ENCODE assay signal across 7 cellular contexts in genomic region chr7:137968339-137968738, GRCh38. TPM values are rescaled to one million over a fixed set of nuclear protein-coding genes. Genes with fewer than 3 reads are reported as not detected.
DNase-seq lines count a peak whose midpoint lies in the region; ATAC-seq, FAIRE-seq and TF ChIP-seq lines count a peak whose summit lies in the region.
"Not testable (repeated sequence)": the region's sequence is repeated elsewhere in the genome, so short reads cannot be mapped to it uniquely, and the experiment has no call there.

No MANE protein-coding gene starts in this region.

- H3K27ac Mint-ChIP-seq in Caco-2 (ENCODE audit: unreplicated experiment) (peak overlapping the region; percentile 81), osteocyte (ENCODE audit: unreplicated experiment) (peak overlapping the region; percentile 87)

- not testable (repeated sequence) for H3K4me2 ChIP-seq in endothelial cell of umbilical vein (ENCODE audit: insufficient read depth, low read length)
- peak overlapping the region; percentile 67 for H3K4me2 ChIP-seq in HepG2 (ENCODE audit: low read depth, low read length)

- H3K4me3 ChIP-seq in Caco-2 (ENCODE audit: low read depth, low read length); RWPE2 (ENCODE audit: severe bottlenecking); brain microvascular endothelial cell (ENCODE audit: low read depth, low read length); endothelial cell of umbilical vein (replicated peaks in 1 of 3; ENCODE audit: insufficient read depth in 1 of 3, low read depth in 1 of 3, low read length in 3 of 3); HepG2 (replicated peaks in 1 of 3; ENCODE audit: insufficient read depth in 1 of 3, low read depth in 2 of 3, low read length in 3 of 3); thoracic aorta: not testable (repeated sequence)

- POLR2A ChIA-PET in Caco-2 (lab: Charles Lee) (interaction anchor here (2.8 kb wide), 1 partner anchor 24 kb away, joined by 20 read pairs; no protein-coding TSS in a partner anchor), endothelial cell of umbilical vein (lab: Charles Lee) (interaction anchor here (2.0 kb wide), 1 partner anchor 33 kb away, joined by 10 read pairs; the partner anchor contains the start of gene CREB3L2), HepG2 (lab: Yijun Ruan, JAX) (interaction anchor here (1.1 to 2.3 kb wide), 2 partner anchors 14 to 19 kb away, joined by 3 to 19 read pairs; no protein-coding TSS in a partner anchor)

- not testable (repeated sequence) for BruUV-seq in Caco-2 (replicated peaks; lab: Mats Ljungman, UMichigan); endothelial cell of umbilical vein (replicated peaks; lab: Mats Ljungman, UMichigan); HepG2 (replicated peaks; lab: Mats Ljungman, UMichigan)

- H3K9me1 ChIP-seq in endothelial cell of umbilical vein (replicated peaks; ENCODE audit: control insufficient read depth, extremely low read depth, insufficient read depth, low read length), result not testable (repeated sequence)

- not testable (repeated sequence) for H4K20me1 ChIP-seq in endothelial cell of umbilical vein (replicated peaks; ENCODE audit: control insufficient read depth, extremely low read depth, insufficient read depth, low read length); HepG2 (ENCODE audit: insufficient read depth, low read length)

- FAIRE-seq in endothelial cell of umbilical vein (lab: Jason Lieb, UNC); HepG2 (lab: Jason Lieb, UNC): not testable (repeated sequence)

- H3K9me3 Mint-ChIP-seq in Caco-2 (ENCODE audit: unreplicated experiment); osteocyte (ENCODE audit: unreplicated experiment): not testable (repeated sequence)

- H3K4me1 ChIP-seq in Caco-2, result peaks cover 71% of the 10 kb centered on the region
- H3K4me1 ChIP-seq in RWPE2 (ENCODE audit: insufficient read depth, poor library complexity, severe bottlenecking), result peaks cover 35% of the 10 kb centered on the region
- H3K4me1 ChIP-seq in endothelial cell of umbilical vein (ENCODE audit: control insufficient read depth, extremely low read depth, insufficient read depth, low read length), result peaks cover 54% of the 10 kb centered on the region
- H3K4me1 ChIP-seq in HepG2 (ENCODE audit: insufficient read depth, low read length), result peaks cover 98% of the 10 kb centered on the region
- H3K4me1 ChIP-seq in thoracic aorta (ENCODE audit: control insufficient read depth in 1 of 2, low read depth in 2 of 2), result peaks cover 53 to 85% of the 10 kb centered on the region in 2 donors

- H3K27me3 Mint-ChIP-seq in Caco-2 (ENCODE audit: insufficient read depth, unreplicated experiment); osteocyte (ENCODE audit: unreplicated experiment): not testable (repeated sequence)

- H3K27ac ChIP-seq in RWPE2 (ENCODE audit: poor library complexity, severe bottlenecking) (peak overlapping the region; percentile 51), brain microvascular endothelial cell (peak overlapping the region; percentile 78), endothelial cell of umbilical vein (ENCODE audit: insufficient read depth, low read depth, low read length) (peak overlapping the region; percentile 32), HepG2 (ENCODE audit: extremely low read length, insufficient read depth, low read length) (peak overlapping the region; percentile 57), thoracic aorta (peak overlapping the region; percentile 89 to 90)

- H3K79me2 ChIP-seq in endothelial cell of umbilical vein (ENCODE audit: control insufficient read depth, insufficient read depth, low read length) (peaks cover 47% of the 10 kb centered on the region), HepG2 (ENCODE audit: insufficient read depth, low read length) (peaks cover 97% of the 10 kb centered on the region)

- H2AFZ ChIP-seq in endothelial cell of umbilical vein (ENCODE audit: low read depth, low read length); HepG2 (ENCODE audit: low read length): not testable (repeated sequence)

- peaks cover 42% of the 10 kb centered on the region for H3K36me3 Mint-ChIP-seq in Caco-2 (ENCODE audit: insufficient read depth, unreplicated experiment)
- not testable (repeated sequence) for H3K36me3 Mint-ChIP-seq in osteocyte (ENCODE audit: unreplicated experiment)

- not testable (repeated sequence) for TF ChIP-seq EP300 in HepG2 (IDR thresholded peaks at IDR 0.05; ENCODE audit: low read depth in 2 of 2, low read length in 2 of 2); HepG2 (CRISPR knock-in tag; IDR thresholded peaks at IDR 0.05; ENCODE audit: borderline replicate concordance)

- dilution Hi-C loops in endothelial cell of umbilical vein (cut with MboI; ENCODE audit: extremely low pct_ligation_motif_present, low sequenced_read_pairs), result not testable (repeated sequence)

- H3K9me3 ChIP-seq in Caco-2; RWPE2 (ENCODE audit: severe bottlenecking); endothelial cell of umbilical vein (replicated peaks; ENCODE audit: control insufficient read depth, insufficient read depth, low read length); HepG2 (ENCODE audit: low read length); thoracic aorta: not testable (repeated sequence)

- not testable (repeated sequence) for TF ChIP-seq RAD21 in HepG2 (CRISPR knock-in tag; IDR thresholded peaks at IDR 0.05)

- not testable (repeated sequence) for H3K36me3 ChIP-seq in Caco-2 (ENCODE audit: control insufficient read depth, insufficient read depth, low read length); RWPE2 (ENCODE audit: low read depth); endothelial cell of umbilical vein (ENCODE audit: control insufficient read depth in 2 of 2, extremely low read depth in 1 of 2, insufficient read depth in 2 of 2, low read length in 2 of 2); HepG2 (replicated peaks in 1 of 2; ENCODE audit: control insufficient read depth in 1 of 2, insufficient read depth in 2 of 2, low read length in 2 of 2); thoracic aorta
- H3K36me3 ChIP-seq in brain microvascular endothelial cell (replicated peaks), result peaks cover 11% of the 10 kb centered on the region

- not testable (repeated sequence) for DNase-seq in Caco-2; RWPE2 (ENCODE audit: low spot score); brain microvascular endothelial cell; endothelial cell of umbilical vein (ENCODE audit: low read depth, low spot score); HepG2 (ENCODE audit: low spot score); osteocyte (ENCODE audit: extremely low spot score, unreplicated experiment); thoracic aorta (ENCODE audit: low spot score)

- CTCF ChIA-PET in Caco-2 (lab: Charles Lee) (interaction anchor here (0.7 kb wide), 1 partner anchor 27 kb away, joined by 3 read pairs; no protein-coding TSS in a partner anchor), endothelial cell of umbilical vein (lab: Charles Lee) (interaction anchor here (0.9 to 3.5 kb wide), 3 partner anchors 10 to 23 kb away, joined by 3 to 23 read pairs (median 5); no protein-coding TSS in a partner anchor)
- CTCF ChIA-PET in HepG2 (lab: Yijun Ruan, JAX; ENCODE audit: low intra/inter-chr PET ratio, low total read pairs), result not testable (repeated sequence)

- H3K4me1 Mint-ChIP-seq in Caco-2 (ENCODE audit: low read depth, unreplicated experiment), result peaks cover 47% of the 10 kb centered on the region
- peaks cover 82% of the 10 kb centered on the region for H3K4me1 Mint-ChIP-seq in osteocyte (ENCODE audit: unreplicated experiment)

- not testable (repeated sequence) for H3K9ac ChIP-seq in endothelial cell of umbilical vein (replicated peaks; ENCODE audit: extremely low read depth, insufficient read depth, low read length); HepG2 (ENCODE audit: insufficient read depth, low read depth, low read length)

- peak overlapping the region; percentile 67 for H3K4me3 Mint-ChIP-seq in Caco-2 (ENCODE audit: unreplicated experiment)
- not testable (repeated sequence) for H3K4me3 Mint-ChIP-seq in osteocyte (ENCODE audit: unreplicated experiment)

- in situ Hi-C loops in brain microvascular endothelial cell (cut with HindIII; ENCODE audit: low pct_ligation_motif_present, low sequenced_read_pairs); HepG2 (cut with HindIII; ENCODE audit: extremely low pct_ligation_motif_present, low pct_unique_long_range_greater_than_20kb): not testable (repeated sequence)

- not testable (repeated sequence) for ATAC-seq in RWPE2 (ENCODE audit: low read depth); HepG2; thoracic aorta (ENCODE audit: insufficient number of reproducible peaks, low FRiP score, low read depth)

- WGBS in HepG2 (ENCODE audit: low lambda C conversion rate), result 89% methylated on average over 4 of the region's 4 CpGs

- TF ChIP-seq POLR2A in endothelial cell of umbilical vein (IDR thresholded peaks at IDR 0.05; ENCODE audit: low read depth, low read length); HepG2 (IDR thresholded peaks at IDR 0.05; ENCODE audit: insufficient read depth in 1 of 2, low read depth in 2 of 2, low read length in 2 of 2): not testable (repeated sequence)

- intact Hi-C loops in Caco-2 (cut with micrococcal nuclease; ENCODE audit: unreplicated experiment); endothelial cell of umbilical vein (cut with micrococcal nuclease); HepG2 (cut with micrococcal nuclease; ENCODE audit: unreplicated experiment): not testable (repeated sequence)

- TF ChIP-seq CTCF in Caco-2 (IDR thresholded peaks at IDR 0.05; ENCODE audit: insufficient read depth in 1 of 2, low read depth in 1 of 2, low read length in 1 of 2, severe bottlenecking in 1 of 2, unreplicated experiment in 1 of 2); RWPE2 (IDR thresholded peaks at IDR 0.05; ENCODE audit: poor library complexity, severe bottlenecking); brain microvascular endothelial cell (IDR thresholded peaks at IDR 0.05; ENCODE audit: low read depth, low read length, missing control alignments); endothelial cell of umbilical vein (IDR thresholded peaks at IDR 0.05; ENCODE audit: extremely low read depth in 1 of 2, insufficient read depth in 1 of 2, low read depth in 1 of 2, low read length in 2 of 2); HepG2 (CRISPR knock-in tag; IDR thresholded peaks at IDR 0.05); osteocyte (IDR thresholded peaks at IDR 0.05); thoracic aorta (IDR thresholded peaks at IDR 0.05): not testable (repeated sequence)

- H3K27me3 ChIP-seq in Caco-2 (replicated peaks; ENCODE audit: control insufficient read depth, insufficient read depth, low read length); RWPE2 (ENCODE audit: insufficient read depth, poor library complexity, severe bottlenecking); brain microvascular endothelial cell (replicated peaks); endothelial cell of umbilical vein (ENCODE audit: control insufficient read depth in 2 of 2, insufficient read depth in 2 of 2, low read length in 2 of 2); HepG2 (ENCODE audit: control insufficient read depth in 1 of 2, insufficient read depth in 2 of 2, low read length in 2 of 2); thoracic aorta (replicated peaks; ENCODE audit: insufficient read depth): not testable (repeated sequence)

RNA-seq across cellular contexts. Expression of gene CREB3L2, which starts 33.5 kb away (rescaled TPM):
- total RNA-seq in Caco-2 (2022) (106 and 123 TPM in 2 replicates), endothelial cell of umbilical vein (89.5 and 93.4 TPM in 2 replicates), HepG2 (2016; rRNA removed; fragmentation: Illumina TruSeq; extraction: Trizol) (22.1 and 26.6 TPM in 2 replicates), osteocyte (143 and 144 TPM in 2 replicates), thoracic aorta (10 to 100 TPM; 85.3 to 96.7 TPM)
- polyA plus RNA-seq in endothelial cell of umbilical vein (29.6 and 32.1 TPM in 2 replicates), HepG2 (2011; rRNA removed) (39.0 and 41.1 TPM in 2 replicates)
- polyA plus RNA-seq in endothelial cell of umbilical vein (2011; cell fraction: cytosol; rRNA removed), result 33.1 and 33.4 TPM in 2 replicates
- polyA plus RNA-seq in endothelial cell of umbilical vein (2011; cell fraction: nucleus; rRNA removed), result 36.1 and 37.2 TPM in 2 replicates
- polyA plus RNA-seq in endothelial cell of umbilical vein (2012), result 26.6 and 30.7 TPM in 2 replicates
- polyA minus RNA-seq in endothelial cell of umbilical vein, result 79.8 and 96.8 TPM in 2 replicates
- polyA minus RNA-seq in endothelial cell of umbilical vein (2011; cell fraction: cytosol; rRNA and poly(A)+ RNA removed), result 14.5 TPM
- polyA minus RNA-seq in endothelial cell of umbilical vein (2011; cell fraction: nucleus; rRNA and poly(A)+ RNA removed), result 110 and 141 TPM in 2 replicates
- total RNA-seq in HepG2 (2016; cell fraction: cytosol; rRNA removed; fragmentation: Illumina TruSeq; extraction: Trizol; ENCODE audit: low read depth), result 6.5 and 8.8 TPM in 2 replicates
- total RNA-seq in HepG2 (2016; cell fraction: insoluble cytoplasmic fraction; rRNA removed; fragmentation: Illumina TruSeq; extraction: Trizol), result 21.4 and 26.4 TPM in 2 replicates
- 14.1 and 14.5 TPM in 2 replicates for total RNA-seq in HepG2 (2016; cell fraction: membrane; rRNA removed; fragmentation: Illumina TruSeq; extraction: Trizol)
- 53.5 and 54.7 TPM in 2 replicates for total RNA-seq in HepG2 (2016; cell fraction: nucleus; rRNA removed; fragmentation: Illumina TruSeq; extraction: Trizol)
- 26.0 and 30.9 TPM in 2 replicates for polyA plus RNA-seq in HepG2 (2011; cell fraction: cytosol; rRNA removed)
- polyA plus RNA-seq in HepG2 (2011; cell fraction: nucleus; rRNA removed), result 36.5 and 47.2 TPM in 2 replicates
- 22.8 and 35.4 TPM in 2 replicates for polyA plus RNA-seq in HepG2 (2012)
- polyA plus RNA-seq in HepG2 (2016; cell fraction: cytosol; fragmentation: Illumina TruSeq; extraction: Trizol; ENCODE audit: low read depth), result 2.4 and 2.7 TPM in 2 replicates
- polyA plus RNA-seq in HepG2 (2016; cell fraction: insoluble cytoplasmic fraction; fragmentation: Illumina TruSeq; extraction: Trizol; ENCODE audit: low read depth), result 31.2 and 35.1 TPM in 2 replicates
- 5.9 and 6.4 TPM in 2 replicates for polyA plus RNA-seq in HepG2 (2016; cell fraction: membrane; fragmentation: Illumina TruSeq; extraction: Trizol; ENCODE audit: low read depth)
- polyA plus RNA-seq in HepG2 (2016; cell fraction: nucleus; fragmentation: Illumina TruSeq; extraction: Trizol; ENCODE audit: insufficient read depth, low read depth), result 43.3 and 43.6 TPM in 2 replicates
- 32.8 and 173 TPM in 2 replicates for polyA minus RNA-seq in HepG2 (2011; rRNA and poly(A)+ RNA removed; ENCODE audit: low replicate concordance)
- polyA minus RNA-seq in HepG2 (2011; cell fraction: cytosol; rRNA and poly(A)+ RNA removed), result 58.1 and 61.3 TPM in 2 replicates
- polyA minus RNA-seq in HepG2 (2011; cell fraction: nucleus; rRNA and poly(A)+ RNA removed), result 95.2 and 100 TPM in 2 replicates

Comparison
In these comparisons a context has a peak if more than half of its experiments do, and no peak if none do; other contexts are left out.
1. H3K27ac ChIP-seq: peak in every context shown above with its lines; median percentile 90 in thoracic aorta; 78 in brain microvascular endothelial cell; 57 in HepG2; 51 in RWPE2; 32 in endothelial cell of umbilical vein.